Comparison of ENCODE assay signal across 18 cellular contexts in the genomic region with DNA sequence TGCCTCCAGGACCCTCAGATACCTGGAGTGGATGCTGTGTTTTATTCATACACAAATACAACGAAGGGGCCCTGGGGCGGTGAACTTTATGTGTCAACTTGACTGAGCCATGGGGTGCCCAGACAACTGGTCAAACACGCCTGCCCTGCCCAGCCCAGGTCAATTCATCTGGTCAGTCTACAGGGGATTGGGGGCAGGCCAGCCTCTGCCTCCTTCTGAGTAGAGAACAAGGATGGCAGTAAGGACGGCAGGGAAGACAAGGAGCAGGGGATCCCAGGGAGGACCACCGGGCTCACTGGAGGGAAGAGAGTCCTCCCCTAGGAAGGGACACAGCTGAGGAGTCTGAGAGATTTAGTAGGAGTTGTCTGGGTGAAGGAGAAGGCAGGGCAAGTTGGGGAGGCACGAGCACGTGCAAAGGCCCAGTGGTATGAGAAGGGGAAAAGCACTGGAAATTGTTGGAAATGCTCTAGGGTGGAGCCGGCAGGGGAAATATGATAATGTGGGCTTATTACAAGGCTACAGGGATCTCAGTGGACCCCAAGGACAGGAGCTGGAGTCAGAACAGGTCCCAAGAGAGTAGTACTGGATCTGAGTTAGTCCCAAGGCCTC.
"Had no signal": no experiment of that assay in that cellular context is flagged by ENCODE, and none has a peak within 500 bp of the region (broad histone marks: within the 10 kb centered on the region; RNA-seq: fewer than 3 reads in every experiment).

No MANE protein-coding gene starts in this region.

- ATAC-seq: activated CD8-positive, alpha-beta T cell treated with anti-CD3 and anti-CD28 coated beads, Interleukin-2, amount 10 ng/mL, durations not matched to agents 7 days and 5 days; activated T-helper 17 cell treated with anti-CD3 and anti-CD28 coated beads, Interleukin-2, amount 50 U/mL, for 72 hours; gastrocnemius medialis; stimulated activated memory B cell treated with anti-CD40 and anti-IgM and Interleukin-4, amounts not matched to agents 10 μg/mL and 1 μg/mL and 100 μg/mL, for 72 hours had no signal

- H3K4me1 ChIP-seq: colonic mucosa, esophagus squamous epithelium, right lobe of liver, stomach, vagina had no signal

- FAIRE-seq: astrocyte, small intestine had no signal

- DNase-seq: activated CD4-positive, alpha-beta T cell treated with anti-CD3 and anti-CD28 coated beads for 1 hour; activated CD4-positive, alpha-beta T cell treated with anti-CD3 and anti-CD28 coated beads, Interleukin-2, amount 50 U/mL, for 1 hour; activated CD8-positive, alpha-beta T cell treated with anti-CD3 and anti-CD28 coated beads, Interleukin-2, amount 10 ng/mL, durations not matched to agents 7 days and 5 days; activated naive CD8-positive, alpha-beta T cell treated with anti-CD3 and anti-CD28 coated beads for 36 hours; activated T-cell treated with anti-CD3 and anti-CD28 coated beads, Interleukin-2, amount 50 U/mL, for 24 hours; colonic mucosa; esophagus squamous epithelium; gastrocnemius medialis; hippocampal formation; right lobe of liver; small intestine; stomach; trophoblast cell had no signal

- H3K4me3 ChIP-seq: colonic mucosa, esophagus squamous epithelium, gastrocnemius medialis, right lobe of liver, stomach, vagina had no signal

- H3K36me3 ChIP-seq: colonic mucosa, esophagus squamous epithelium, gastrocnemius medialis, right lobe of liver, stomach, vagina had no signal

- H3K27me3 ChIP-seq: colonic mucosa, right lobe of liver, vagina had no signal

- H3K9me3 ChIP-seq: colonic mucosa, esophagus squamous epithelium, gastrocnemius medialis, right lobe of liver, stomach, vagina had no signal

- H3K27ac ChIP-seq: colonic mucosa, esophagus squamous epithelium, gastrocnemius medialis, right lobe of liver, stomach, vagina, VCaP had no signal
